ENCODE assay signal across 1 cellular context in the genomic region with DNA sequence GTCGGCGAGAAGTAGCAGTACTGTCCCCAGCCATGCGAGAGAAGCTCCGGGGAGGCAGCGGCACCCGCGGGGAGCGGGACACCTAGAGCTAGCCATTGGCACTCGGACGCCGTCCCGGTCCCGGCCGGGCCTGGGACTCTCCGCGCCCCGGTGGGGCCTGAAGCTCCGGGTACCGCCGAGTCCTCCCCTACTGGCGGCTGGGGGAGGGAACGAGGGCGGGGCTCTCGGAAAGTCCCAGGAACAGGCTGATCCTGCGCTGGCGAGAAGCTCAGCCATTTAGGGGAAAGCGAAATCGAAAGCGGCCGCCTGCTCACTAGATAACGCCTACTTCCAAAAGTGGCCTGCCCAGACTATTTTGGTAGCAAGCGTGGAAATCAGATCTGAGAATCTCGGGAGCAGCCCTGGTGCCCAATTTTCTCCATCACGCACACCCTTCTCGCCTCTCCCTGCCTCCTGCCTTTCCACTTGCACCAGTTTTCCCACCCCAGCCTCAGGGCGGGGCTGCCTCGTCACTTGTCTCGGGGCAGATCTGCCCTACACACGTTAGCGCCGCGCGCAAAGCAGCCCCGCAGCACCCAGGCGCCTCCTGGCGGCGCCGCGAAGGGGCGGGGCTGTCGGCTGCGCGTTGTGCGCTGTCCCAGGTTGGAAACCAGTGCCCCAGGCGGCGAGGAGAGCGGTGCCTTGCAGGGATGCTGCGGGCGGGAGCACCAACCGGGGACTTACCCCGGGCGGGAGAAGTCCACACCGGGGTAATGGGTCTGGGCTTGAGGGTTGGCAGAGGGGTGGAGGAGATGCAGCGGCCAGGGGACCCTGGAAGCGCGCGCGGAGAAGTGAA.
TF ChIP-seq lines count a peak whose summit lies in the region.

Gene PSMB9, plus strand, starts transcription at position 652 of the 835 bp plus-strand sequence. Its CDS starts 38 bp downstream, at position 690.
Gene TAP1, minus strand, starts transcription at position 164 of the 835 bp plus-strand sequence. Its CDS starts 68 bp downstream, at position 96.

TF ChIP-seq in HepG2, 621 proteins besides CTCF, POLR2A, EP300 and RAD21 (continued from another document and continues in another):
- TF ChIP-seq, protein P1, sequence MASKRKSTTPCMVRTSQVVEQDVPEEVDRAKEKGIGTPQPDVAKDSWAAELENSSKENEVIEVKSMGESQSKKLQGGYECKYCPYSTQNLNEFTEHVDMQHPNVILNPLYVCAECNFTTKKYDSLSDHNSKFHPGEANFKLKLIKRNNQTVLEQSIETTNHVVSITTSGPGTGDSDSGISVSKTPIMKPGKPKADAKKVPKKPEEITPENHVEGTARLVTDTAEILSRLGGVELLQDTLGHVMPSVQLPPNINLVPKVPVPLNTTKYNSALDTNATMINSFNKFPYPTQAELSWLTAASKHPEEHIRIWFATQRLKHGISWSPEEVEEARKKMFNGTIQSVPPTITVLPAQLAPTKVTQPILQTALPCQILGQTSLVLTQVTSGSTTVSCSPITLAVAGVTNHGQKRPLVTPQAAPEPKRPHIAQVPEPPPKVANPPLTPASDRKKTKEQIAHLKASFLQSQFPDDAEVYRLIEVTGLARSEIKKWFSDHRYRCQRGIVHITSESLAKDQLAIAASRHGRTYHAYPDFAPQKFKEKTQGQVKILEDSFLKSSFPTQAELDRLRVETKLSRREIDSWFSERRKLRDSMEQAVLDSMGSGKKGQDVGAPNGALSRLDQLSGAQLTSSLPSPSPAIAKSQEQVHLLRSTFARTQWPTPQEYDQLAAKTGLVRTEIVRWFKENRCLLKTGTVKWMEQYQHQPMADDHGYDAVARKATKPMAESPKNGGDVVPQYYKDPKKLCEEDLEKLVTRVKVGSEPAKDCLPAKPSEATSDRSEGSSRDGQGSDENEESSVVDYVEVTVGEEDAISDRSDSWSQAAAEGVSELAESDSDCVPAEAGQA (IDR thresholded peaks at IDR 0.05; ENCODE audit: low read depth) = no peak; the same call in 1 of the 2 replicates
- TF ChIP-seq, protein P1 (CRISPR knock-in tag; IDR thresholded peaks at IDR 0.05; ENCODE audit: borderline replicate concordance) = peak; percentile 67
- TF ChIP-seq ZNF136 (CRISPR knock-in tag; IDR thresholded peaks at IDR 0.05; ENCODE audit: low read depth) (no peak; the same call in none of the 2 replicates), POLR2G (IDR thresholded peaks at IDR 0.05; ENCODE audit: low read depth, low read length) (no peak; the same call in 1 of the 2 replicates), TERF1 (CRISPR knock-in tag; IDR thresholded peaks at IDR 0.05) (0 out of 2 replicates have a peak, but pooled peaks have one; percentile 62), JUND (CRISPR knock-in tag; IDR thresholded peaks at IDR 0.05) (no peak), SNAI1 (CRISPR knock-in tag; IDR thresholded peaks at IDR 0.05; ENCODE audit: borderline replicate concordance) (peak; percentile 40; the same call in 1 of the 2 replicates), ZNF383 (CRISPR knock-in tag; IDR thresholded peaks at IDR 0.05; ENCODE audit: borderline replicate concordance) (no peak; the same call in 1 of the 2 replicates), KLF16 (CRISPR knock-in tag; IDR thresholded peaks at IDR 0.05) (peak in 1 of 2 experiments; percentile 91; a peak in 2 of 4 replicates), KLF13 (CRISPR knock-in tag; IDR thresholded peaks at IDR 0.05) (no peak), MATR3 (CRISPR knock-in tag; IDR thresholded peaks at IDR 0.05) (no peak), SCMH1 (CRISPR knock-in tag; IDR thresholded peaks at IDR 0.05; ENCODE audit: borderline replicate concordance) (no peak), GLI4 (CRISPR knock-in tag; IDR thresholded peaks at IDR 0.05; ENCODE audit: borderline replicate concordance) (peak; percentile 78; the same call in 1 of the 2 replicates), FUBP1 (CRISPR knock-in tag; IDR thresholded peaks at IDR 0.05; ENCODE audit: borderline replicate concordance) (no peak), ZNF512B (CRISPR knock-in tag; IDR thresholded peaks at IDR 0.05; ENCODE audit: borderline replicate concordance) (no peak), AKNA (CRISPR knock-in tag; IDR thresholded peaks at IDR 0.05; ENCODE audit: borderline replicate concordance) (0 out of 2 replicates have a peak, but pooled peaks have one; percentile 70), SMAD9 (CRISPR knock-in tag; IDR thresholded peaks at IDR 0.05) (0 out of 2 replicates have a peak, but pooled peaks have one; percentile 26), ELF3 (CRISPR knock-in tag; IDR thresholded peaks at IDR 0.05) (peak; percentile 60), RORA (CRISPR knock-in tag; IDR thresholded peaks at IDR 0.05) (no peak), BCL6 (CRISPR knock-in tag; IDR thresholded peaks at IDR 0.05) (peak; percentile 56; the same call in 1 of the 2 replicates), ZNF3 (CRISPR knock-in tag; IDR thresholded peaks at IDR 0.05) (no peak), HNF4A (CRISPR knock-in tag; IDR thresholded peaks at IDR 0.05) (peak; percentile 34; the same call in 1 of the 2 replicates), ZFP36 (IDR thresholded peaks at IDR 0.05; ENCODE audit: borderline replicate concordance, low read depth, low read length, partially characterized antibody) (no peak)
- TF ChIP-seq, protein P2, sequence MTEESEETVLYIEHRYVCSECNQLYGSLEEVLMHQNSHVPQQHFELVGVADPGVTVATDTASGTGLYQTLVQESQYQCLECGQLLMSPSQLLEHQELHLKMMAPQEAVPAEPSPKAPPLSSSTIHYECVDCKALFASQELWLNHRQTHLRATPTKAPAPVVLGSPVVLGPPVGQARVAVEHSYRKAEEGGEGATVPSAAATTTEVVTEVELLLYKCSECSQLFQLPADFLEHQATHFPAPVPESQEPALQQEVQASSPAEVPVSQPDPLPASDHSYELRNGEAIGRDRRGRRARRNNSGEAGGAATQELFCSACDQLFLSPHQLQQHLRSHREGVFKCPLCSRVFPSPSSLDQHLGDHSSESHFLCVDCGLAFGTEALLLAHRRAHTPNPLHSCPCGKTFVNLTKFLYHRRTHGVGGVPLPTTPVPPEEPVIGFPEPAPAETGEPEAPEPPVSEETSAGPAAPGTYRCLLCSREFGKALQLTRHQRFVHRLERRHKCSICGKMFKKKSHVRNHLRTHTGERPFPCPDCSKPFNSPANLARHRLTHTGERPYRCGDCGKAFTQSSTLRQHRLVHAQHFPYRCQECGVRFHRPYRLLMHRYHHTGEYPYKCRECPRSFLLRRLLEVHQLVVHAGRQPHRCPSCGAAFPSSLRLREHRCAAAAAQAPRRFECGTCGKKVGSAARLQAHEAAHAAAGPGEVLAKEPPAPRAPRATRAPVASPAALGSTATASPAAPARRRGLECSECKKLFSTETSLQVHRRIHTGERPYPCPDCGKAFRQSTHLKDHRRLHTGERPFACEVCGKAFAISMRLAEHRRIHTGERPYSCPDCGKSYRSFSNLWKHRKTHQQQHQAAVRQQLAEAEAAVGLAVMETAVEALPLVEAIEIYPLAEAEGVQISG (CRISPR knock-in tag; IDR thresholded peaks at IDR 0.05) = peak; percentile 66
- TF ChIP-seq, protein P3, sequence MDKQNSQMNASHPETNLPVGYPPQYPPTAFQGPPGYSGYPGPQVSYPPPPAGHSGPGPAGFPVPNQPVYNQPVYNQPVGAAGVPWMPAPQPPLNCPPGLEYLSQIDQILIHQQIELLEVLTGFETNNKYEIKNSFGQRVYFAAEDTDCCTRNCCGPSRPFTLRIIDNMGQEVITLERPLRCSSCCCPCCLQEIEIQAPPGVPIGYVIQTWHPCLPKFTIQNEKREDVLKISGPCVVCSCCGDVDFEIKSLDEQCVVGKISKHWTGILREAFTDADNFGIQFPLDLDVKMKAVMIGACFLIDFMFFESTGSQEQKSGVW (CRISPR knock-in tag; IDR thresholded peaks at IDR 0.05; ENCODE audit: borderline replicate concordance) = no peak
